16 cellular contexts compared by ENCODE assay signal in the genomic region with DNA sequence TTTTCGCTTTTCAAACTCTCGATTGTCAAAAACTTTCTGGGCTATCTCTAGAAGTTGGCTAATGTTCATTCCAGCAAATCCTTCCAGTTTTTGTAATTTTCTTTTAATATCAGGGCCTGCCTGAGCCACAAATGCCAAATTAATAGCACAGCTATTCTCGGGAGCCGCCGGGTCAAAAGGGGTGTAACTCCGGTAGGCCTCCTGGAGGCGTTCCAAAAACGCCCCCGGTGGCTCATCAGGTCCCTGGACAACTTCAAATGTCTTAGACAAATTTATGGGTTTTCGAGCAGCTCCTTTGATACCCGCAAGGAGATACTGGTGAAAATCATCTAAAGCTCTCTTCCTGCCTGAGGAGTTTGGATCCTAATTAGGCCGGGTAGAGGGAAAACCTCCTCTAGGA.
DNase-seq lines count a peak whose midpoint lies in the region; ATAC-seq and TF ChIP-seq lines count a peak whose summit lies in the region.
"Had no signal": no experiment of that assay in that cellular context is flagged by ENCODE, and none has a peak within 500 bp of the region (broad histone marks: within the 10 kb centered on the region; RNA-seq: fewer than 3 reads in every experiment).

No MANE protein-coding gene starts in this region.

- H4K20me1 ChIP-seq in neural progenitor cell (ENCODE audit: low read depth): no peaks in the 10 kb centered on the region
- H4K20me1 ChIP-seq: BLaER1 had no signal

- no peak overlapping the region for H3K4me2 ChIP-seq in neural progenitor cell
- H3K4me2 ChIP-seq: A549 had no signal

- H3K4me3 Mint-ChIP-seq in neural progenitor cell: no peak overlapping the region
- H3K4me3 Mint-ChIP-seq: CD14-positive monocyte; CD4-positive, alpha-beta memory T cell; H9 had no signal

- TF ChIP-seq POLR2A in suprapubic skin (IDR thresholded peaks at IDR 0.05): no peak

- H3K27ac Mint-ChIP-seq in neural progenitor cell: peak overlapping the region; percentile 33
- H3K27ac Mint-ChIP-seq: CD14-positive monocyte had no signal

- H3F3A ChIP-seq in neural progenitor cell (ENCODE audit: low read depth): no peaks in the 10 kb centered on the region

- DNase-seq in left ventricle myocardium inferior: no peak
- DNase-seq in left cardiac atrium: no peak
- no peak for DNase-seq in lower lobe of right lung
- DNase-seq in neural progenitor cell (ENCODE audit: low spot score): no peak
- no peak for DNase-seq in aorta
- DNase-seq in D341Med (ENCODE audit: low spot score): no peak
- DNase-seq in NCI-H82 treated with DMSO at 0.1 percent for 48 hours (lab: John Stamatoyannopoulos, UW; ENCODE audit: unreplicated experiment): no peak
- DNase-seq in suprapubic skin (ENCODE audit: low spot score in 2 of 2): no peak
- DNase-seq: CD4-positive, alpha-beta memory T cell; DMS79 treated with DMSO at 0.1 percent for 48 hours; GF-D8; H9 had no signal

- intact Hi-C loops in left ventricle myocardium inferior (cut with micrococcal nuclease) (no loop called here), left cardiac atrium (cut with DNase I) (no loop called here), lower lobe of right lung (cut with DNase I) (no loop called here), aorta (cut with DNase I) (no loop called here)

- peaks cover 10% of the 10 kb centered on the region for H3K36me3 Mint-ChIP-seq in neural progenitor cell
- H3K36me3 Mint-ChIP-seq: CD4-positive, alpha-beta memory T cell had no signal

- no peak for ATAC-seq in left cardiac atrium
- no peak for ATAC-seq in lower lobe of right lung
- ATAC-seq in aorta (ENCODE audit: low FRiP score): no peak
- ATAC-seq: A549 had no signal

- TF ChIP-seq CTCF in left ventricle myocardium inferior (IDR thresholded peaks at IDR 0.05; ENCODE audit: borderline replicate concordance) (no peak), lower lobe of right lung (IDR thresholded peaks at IDR 0.05) (no peak), neural progenitor cell (IDR thresholded peaks at IDR 0.05) (no peak), suprapubic skin (IDR thresholded peaks at IDR 0.05) (no peak)

- H3K9me3 ChIP-seq in left ventricle myocardium inferior (replicated peaks): no peaks in the 10 kb centered on the region
- no peaks in the 10 kb centered on the region for H3K9me3 ChIP-seq in lower lobe of right lung
- no peaks in the 10 kb centered on the region for H3K9me3 ChIP-seq in neural progenitor cell (ENCODE audit: low read depth)
- H3K9me3 ChIP-seq in aorta (ENCODE audit: control insufficient read depth, low read length): no peaks in the 10 kb centered on the region
- no peaks in the 10 kb centered on the region for H3K9me3 ChIP-seq in suprapubic skin
- H3K9me3 ChIP-seq: A549, BLaER1 had no signal

- H3K36me3 ChIP-seq in left ventricle myocardium inferior (no peaks in the 10 kb centered on the region), lower lobe of right lung (no peaks in the 10 kb centered on the region), neural progenitor cell (no peaks in the 10 kb centered on the region), aorta (ENCODE audit: control insufficient read depth in 1 of 2, insufficient read depth in 2 of 2, low read length in 1 of 2) (no peaks in the 10 kb centered on the region), suprapubic skin (no peaks in the 10 kb centered on the region)
- H3K36me3 ChIP-seq: BLaER1 had no signal

- 57 to 58% methylated on average over 12 of the region's 12 CpGs for WGBS in aorta, 2 donors
- WGBS in suprapubic skin: 53% methylated on average over 12 of the region's 12 CpGs

- H3K4me1 ChIP-seq in left ventricle myocardium inferior (no peaks in the 10 kb centered on the region), lower lobe of right lung (peaks cover 4% of the 10 kb centered on the region), neural progenitor cell (no peaks in the 10 kb centered on the region), aorta (ENCODE audit: control insufficient read depth in 1 of 2, insufficient read depth in 2 of 2, low read length in 2 of 2) (no peaks in the 10 kb centered on the region), suprapubic skin (no peaks in the 10 kb centered on the region)
- H3K4me1 ChIP-seq: A549 had no signal

- H2AFZ ChIP-seq in neural progenitor cell (replicated peaks): no peak overlapping the region

- H3K27ac ChIP-seq in left ventricle myocardium inferior (replicated peaks) (no peak overlapping the region), lower lobe of right lung (peak overlapping the region; percentile 58), neural progenitor cell (no peak overlapping the region), aorta (ENCODE audit: low read depth in 1 of 2, low read length in 2 of 2) (no peak overlapping the region), suprapubic skin (no peak overlapping the region)
- H3K27ac ChIP-seq: 22Rv1, A549, BLaER1 had no signal

- H3K9me3 Mint-ChIP-seq in neural progenitor cell: no peaks in the 10 kb centered on the region
- H3K9me3 Mint-ChIP-seq: CD4-positive, alpha-beta memory T cell; H9 had no signal

- peaks cover 4% of the 10 kb centered on the region for H3K4me1 Mint-ChIP-seq in neural progenitor cell
- H3K4me1 Mint-ChIP-seq: H9 had no signal

- TF ChIP-seq EP300 in suprapubic skin (IDR thresholded peaks at IDR 0.05): no peak

- no peaks in the 10 kb centered on the region for H3K79me2 ChIP-seq in neural progenitor cell (ENCODE audit: low read depth)

- no peaks in the 10 kb centered on the region for H3K27me3 ChIP-seq in left ventricle myocardium inferior (ENCODE audit: low read depth)
- no peaks in the 10 kb centered on the region for H3K27me3 ChIP-seq in lower lobe of right lung (ENCODE audit: low read depth)
- no peaks in the 10 kb centered on the region for H3K27me3 ChIP-seq in neural progenitor cell
- H3K27me3 ChIP-seq in aorta (ENCODE audit: control insufficient read depth in 1 of 2, insufficient read depth in 2 of 2, low read length in 1 of 2): no peaks in the 10 kb centered on the region
- no peaks in the 10 kb centered on the region for H3K27me3 ChIP-seq in suprapubic skin
- H3K27me3 ChIP-seq: BLaER1 had no signal

- H3K9ac ChIP-seq in neural progenitor cell: no peak overlapping the region
- H3K9ac ChIP-seq: BLaER1 had no signal

- peaks cover 5% of the 10 kb centered on the region for H3K27me3 Mint-ChIP-seq in neural progenitor cell (ENCODE audit: insufficient read depth, low read depth)
- H3K27me3 Mint-ChIP-seq: CD4-positive, alpha-beta memory T cell had no signal

- H3K4me3 ChIP-seq in left ventricle myocardium inferior (peak overlapping the region; percentile 29), lower lobe of right lung (peak overlapping the region; percentile 27), neural progenitor cell (no peak overlapping the region), aorta (ENCODE audit: low read length in 2 of 2) (no peak overlapping the region), suprapubic skin (no peak overlapping the region)
- H3K4me3 ChIP-seq: A549, BLaER1 had no signal

Comparison
In these comparisons a context has a peak if more than half of its experiments do, and no peak if none do; other contexts are left out.
1. H3K4me3 ChIP-seq: peak in left ventricle myocardium inferior (single experiment) and lower lobe of right lung (single experiment); none in neural progenitor cell (single experiment), aorta (0 of 2) and suprapubic skin (single experiment).